In genomic region chr19:55082023-55082851, GRCh38 we compare ENCODE assay signal across 9 cellular contexts. TPM values are rescaled to one million over a fixed set of nuclear protein-coding genes. Genes with fewer than 3 reads are reported as not detected.
DNase-seq lines count a peak whose midpoint lies in the region; TF ChIP-seq lines count a peak whose summit lies in the region.
"Had no signal": no experiment of that assay in that cellular context is flagged by ENCODE, and none has a peak within 500 bp of the region (broad histone marks: within the 10 kb centered on the region; RNA-seq: fewer than 3 reads in every experiment).

No MANE protein-coding gene starts in this region.

- H3K36me3 ChIP-seq in A673 (ENCODE audit: insufficient read depth, low read length, poor library complexity, severe bottlenecking), result no peaks in the 10 kb centered on the region

- BruUV-seq in A673 (replicated peaks; lab: Mats Ljungman, UMichigan), result no TSS peak

- H3K4me1 ChIP-seq in A673 (ENCODE audit: insufficient read depth, low read length, poor library complexity, severe bottlenecking), result peaks cover 19% of the 10 kb centered on the region

- H3K27me3 ChIP-seq in A673 (replicated peaks; ENCODE audit: insufficient read depth, low read depth, low read length, poor library complexity), result peaks cover 10% of the 10 kb centered on the region

- POLR2A ChIA-PET in A673 (lab: Charles Lee; ENCODE audit: low non-redundant PET), result no interaction called here

- no peaks in the 10 kb centered on the region for H3K9me3 ChIP-seq in A673 (ENCODE audit: low read depth, low read length, poor library complexity, severe bottlenecking)

- TF ChIP-seq CTCF in A673 (conservative IDR thresholded peaks at IDR 0.05; ENCODE audit: low read depth, low read length) (no peak), fibroblast of mammary gland (conservative IDR thresholded peaks at IDR 0.05; ENCODE audit: control insufficient read depth, insufficient read depth, low read depth, low read length) (no peak)

- H3K27ac ChIP-seq in A673 (ENCODE audit: low read depth, low read length, poor library complexity, severe bottlenecking), result no peak overlapping the region

- CTCF ChIA-PET in A673 (lab: Charles Lee), result no interaction called here

- H3K4me3 ChIP-seq in A673 (ENCODE audit: low read depth, low read length, poor library complexity, severe bottlenecking) (peak overlapping the region; percentile 17), fibroblast of mammary gland (ENCODE audit: control insufficient read depth, low read depth, low read length) (no peak overlapping the region)

- intact Hi-C loops in A673 (cut with micrococcal nuclease; ENCODE audit: unreplicated experiment), result no loop called here

- DNase-seq in A673 (ENCODE audit: low spot score), result peak; percentile 80
- peak in 62 of 76 experiments; percentile 10 to 89 (median 68) for DNase-seq in HUDEP-2 (lab: John Stamatoyannopoulos, UW; ENCODE audit: unreplicated experiment in 76 of 76)
- peak; percentile 51 to 52 for DNase-seq in activated CD4-positive, alpha-beta T cell treated with anti-CD3 and anti-CD28 coated beads, Interleukin-2, amount 50 U/mL, for 4 hours
- peak; percentile 57 for DNase-seq in fibroblast of mammary gland (ENCODE audit: low read depth)
- peak; percentile 67 for DNase-seq in stimulated activated CD4-positive, alpha-beta T cell treated with anti-CD3 and anti-CD28 coated beads, Interleukin-15, amount 100 ng/mL, for 24 hours
- no peak for DNase-seq in DMS79 treated with DMSO at 0.1 percent for 48 hours (lab: John Stamatoyannopoulos, UW)
- DNase-seq in NCI-H2171 (lab: John Stamatoyannopoulos, UW), result no peak
- DNase-seq in dedifferentiated amniotic fluid mesenchymal stem cell (ENCODE audit: extremely low spot score), result no peak

RNA-seq across cellular contexts. Expression of gene EPS8L1, which starts 6.6 kb away (rescaled TPM):
- 7.7 and 10.2 TPM in 2 replicates for total RNA-seq in A673 (2021)

RNA-seq across cellular contexts. Expression of gene RDH13, which starts 19.3 kb away (rescaled TPM):
- 19.0 and 24.4 TPM in 2 replicates for total RNA-seq in A673 (2021)

RNA-seq across cellular contexts. Expression of gene PPP1R12C, which starts 35.2 kb away (rescaled TPM):
- 85.7 and 94.6 TPM in 2 replicates for total RNA-seq in A673 (2021)

RNA-seq across cellular contexts. Expression of gene GP6, which starts 44.2 kb away (rescaled TPM):
- total RNA-seq in A673 (2021), result 0.22 TPM in 1 of 2 replicates, not detected in the other
- total RNA-seq: activated CD8-positive, alpha-beta memory T cell treated with anti-CD3 and anti-CD28 coated beads for 36 hours had no signal

Comparison
In these comparisons a context has a peak if more than half of its experiments do, and no peak if none do; other contexts are left out.
1. DNase-seq: peak in A673 (single experiment), HUDEP-2 (62 of 76), activated CD4-positive, alpha-beta T cell treated with anti-CD3 and anti-CD28 coated beads, Interleukin-2, amount 50 U/mL, for 4 hours (2 of 2), fibroblast of mammary gland (single experiment) and stimulated activated CD4-positive, alpha-beta T cell treated with anti-CD3 and anti-CD28 coated beads, Interleukin-15, amount 100 ng/mL, for 24 hours (single experiment); none in DMS79 treated with DMSO at 0.1 percent for 48 hours (single experiment), NCI-H2171 (single experiment) and dedifferentiated amniotic fluid mesenchymal stem cell (single experiment).